Comparison of ENCODE assay signal across 8 cellular contexts in genomic region chr6:87210979-87211378, GRCh38. TPM values are rescaled to one million over a fixed set of nuclear protein-coding genes. Genes with fewer than 3 reads are reported as not detected.
DNase-seq lines count a peak whose midpoint lies in the region; ATAC-seq and TF ChIP-seq lines count a peak whose summit lies in the region.

No MANE protein-coding gene starts in this region.

- peaks cover 30% of the 10 kb centered on the region for H3K36me3 Mint-ChIP-seq in activated T-cell treated with anti-CD3 and anti-CD28 coated beads, Interleukin-2, amount 50 U/mL, for 4 hours (ENCODE audit: insufficient read depth)

- TF ChIP-seq CTCF in GM12865 (IDR thresholded peaks at IDR 0.05; ENCODE audit: insufficient read depth, low read depth, low read length, missing control alignments) (no peak), left lung (IDR thresholded peaks at IDR 0.05) (no peak)

- H3K4me3 ChIP-seq in GM12865 (ENCODE audit: low read depth, low read length) (no peak overlapping the region), left lung (no peak overlapping the region)

- H3K9me3 Mint-ChIP-seq in activated T-cell treated with anti-CD3 and anti-CD28 coated beads, Interleukin-2, amount 50 U/mL, for 4 hours, result no peaks in the 10 kb centered on the region

- no peaks in the 10 kb centered on the region for H3K9me3 ChIP-seq in left lung

- peaks cover 77% of the 10 kb centered on the region for H3K4me1 Mint-ChIP-seq in activated T-cell treated with anti-CD3 and anti-CD28 coated beads, Interleukin-2, amount 50 U/mL, for 4 hours (ENCODE audit: low read depth)

- ATAC-seq in GM19372 (IDR thresholded peaks at IDR 0.05; ENCODE audit: low read depth, unreplicated experiment), result peak; percentile 97
- peak; percentile 92 for ATAC-seq in HG03025 (IDR thresholded peaks at IDR 0.05; ENCODE audit: low FRiP score, unreplicated experiment)
- peak; percentile 97 to 100 for ATAC-seq in activated T-cell treated with anti-CD3 and anti-CD28 coated beads, Interleukin-2, amount 50 U/mL, for 4 hours
- ATAC-seq in left lung, result no peak

- H3K27me3 Mint-ChIP-seq in activated T-cell treated with anti-CD3 and anti-CD28 coated beads, Interleukin-2, amount 50 U/mL, for 4 hours (ENCODE audit: low read depth), result no peaks in the 10 kb centered on the region

- no peak overlapping the region for H3K4me3 Mint-ChIP-seq in activated T-cell treated with anti-CD3 and anti-CD28 coated beads, Interleukin-2, amount 50 U/mL, for 4 hours

- no peak overlapping the region for H3K27ac ChIP-seq in left lung

- intact Hi-C loops in left lung (cut with DNase I), result no loop called here

- no peak for TF ChIP-seq POLR2A in erythroblast (IDR thresholded peaks at IDR 0.05; ENCODE audit: low read length)

- H3K27me3 ChIP-seq in left lung, result no peaks in the 10 kb centered on the region

- H3K4me1 ChIP-seq in left lung, result peaks cover 0 to 4% of the 10 kb centered on the region in 2 donors

- no peaks in the 10 kb centered on the region for H3K36me3 ChIP-seq in left lung

- DNase-seq in GM12865 (ENCODE audit: low read depth) (peak; percentile 75), left lung (no peak), NCI-H510A (lab: John Stamatoyannopoulos, UW) (no peak), erythroblast (lab: John Stamatoyannopoulos, UW) (no peak), NCI-H446 (lab: John Stamatoyannopoulos, UW) (no peak)
- no peak for DNase-seq in activated T-cell treated with anti-CD3 and anti-CD28 coated beads, Interleukin-2, amount 50 U/mL, for 4 hours

RNA-seq across cellular contexts. Expression of gene ZNF292, which starts 55.6 kb away (rescaled TPM):
- total RNA-seq in activated T-cell treated with anti-CD3 and anti-CD28 coated beads, Interleukin-2, amount 50 U/mL, for 4 hours, result 10 to 100 TPM; 26.5 to 46.3 (median 38.2) TPM
- 10 to 100 TPM; 25.2 to 29.1 TPM for total RNA-seq in left lung
